ENCODE assay signal across 1 cellular context in genomic region chr20:33022733-33023438, GRCh38.
TF ChIP-seq lines count a peak whose summit lies in the region.

No MANE protein-coding gene starts in this region.

TF ChIP-seq in HepG2, 621 proteins besides CTCF, POLR2A, EP300 and RAD21 (continues in another document):
- TF ChIP-seq KLF6 (CRISPR knock-in tag; IDR thresholded peaks at IDR 0.05) = no peak
- no peak for TF ChIP-seq HDAC1 (CRISPR knock-in tag; IDR thresholded peaks at IDR 0.05)
- no peak for TF ChIP-seq ERF (CRISPR knock-in tag; IDR thresholded peaks at IDR 0.05)
- TF ChIP-seq, protein P1, sequence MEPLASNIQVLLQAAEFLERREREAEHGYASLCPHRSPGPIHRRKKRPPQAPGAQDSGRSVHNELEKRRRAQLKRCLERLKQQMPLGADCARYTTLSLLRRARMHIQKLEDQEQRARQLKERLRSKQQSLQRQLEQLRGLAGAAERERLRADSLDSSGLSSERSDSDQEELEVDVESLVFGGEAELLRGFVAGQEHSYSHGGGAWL (CRISPR knock-in tag; IDR thresholded peaks at IDR 0.05) = no peak
- TF ChIP-seq ZNF20 (CRISPR knock-in tag; IDR thresholded peaks at IDR 0.05) = 0 out of 2 replicates have a peak, but pooled peaks have one; percentile 28
- 0 out of 2 replicates have a peak, but pooled peaks have one; percentile 67 for TF ChIP-seq ZNF879 (CRISPR knock-in tag; IDR thresholded peaks at IDR 0.05)
- 0 out of 2 replicates have a peak, but pooled peaks have one; percentile 66 for TF ChIP-seq ZNF572 (CRISPR knock-in tag; IDR thresholded peaks at IDR 0.05)
- 0 out of 2 replicates have a peak, but pooled peaks have one; percentile 46 for TF ChIP-seq THAP7 (CRISPR knock-in tag; IDR thresholded peaks at IDR 0.05)
- TF ChIP-seq, protein P2, sequence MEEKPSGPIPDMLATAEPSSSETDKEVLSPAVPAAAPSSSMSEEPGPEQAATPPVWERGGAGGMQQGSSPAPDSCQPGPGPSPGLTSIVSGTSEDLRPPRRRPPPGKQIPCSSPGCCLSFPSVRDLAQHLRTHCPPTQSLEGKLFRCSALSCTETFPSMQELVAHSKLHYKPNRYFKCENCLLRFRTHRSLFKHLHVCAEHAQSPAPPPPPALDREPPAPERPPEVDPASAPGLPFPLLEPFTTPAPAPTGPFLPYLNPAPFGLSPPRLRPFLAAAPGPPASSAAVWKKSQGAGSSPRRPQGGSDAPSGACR (CRISPR knock-in tag; IDR thresholded peaks at IDR 0.05) = no peak
- TF ChIP-seq AKAP8 (CRISPR knock-in tag; IDR thresholded peaks at IDR 0.05) = peak; percentile 90
- TF ChIP-seq SSRP1 (CRISPR knock-in tag; IDR thresholded peaks at IDR 0.05) = no peak; the same call in 1 of the 2 replicates
- TF ChIP-seq, protein P3, sequence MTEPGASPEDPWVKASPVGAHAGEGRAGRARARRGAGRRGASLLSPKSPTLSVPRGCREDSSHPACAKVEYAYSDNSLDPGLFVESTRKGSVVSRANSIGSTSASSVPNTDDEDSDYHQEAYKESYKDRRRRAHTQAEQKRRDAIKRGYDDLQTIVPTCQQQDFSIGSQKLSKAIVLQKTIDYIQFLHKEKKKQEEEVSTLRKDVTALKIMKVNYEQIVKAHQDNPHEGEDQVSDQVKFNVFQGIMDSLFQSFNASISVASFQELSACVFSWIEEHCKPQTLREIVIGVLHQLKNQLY (CRISPR knock-in tag; IDR thresholded peaks at IDR 0.05) = no peak
- TF ChIP-seq UBTF (CRISPR knock-in tag; IDR thresholded peaks at IDR 0.05) = no peak
- TF ChIP-seq, protein P4, sequence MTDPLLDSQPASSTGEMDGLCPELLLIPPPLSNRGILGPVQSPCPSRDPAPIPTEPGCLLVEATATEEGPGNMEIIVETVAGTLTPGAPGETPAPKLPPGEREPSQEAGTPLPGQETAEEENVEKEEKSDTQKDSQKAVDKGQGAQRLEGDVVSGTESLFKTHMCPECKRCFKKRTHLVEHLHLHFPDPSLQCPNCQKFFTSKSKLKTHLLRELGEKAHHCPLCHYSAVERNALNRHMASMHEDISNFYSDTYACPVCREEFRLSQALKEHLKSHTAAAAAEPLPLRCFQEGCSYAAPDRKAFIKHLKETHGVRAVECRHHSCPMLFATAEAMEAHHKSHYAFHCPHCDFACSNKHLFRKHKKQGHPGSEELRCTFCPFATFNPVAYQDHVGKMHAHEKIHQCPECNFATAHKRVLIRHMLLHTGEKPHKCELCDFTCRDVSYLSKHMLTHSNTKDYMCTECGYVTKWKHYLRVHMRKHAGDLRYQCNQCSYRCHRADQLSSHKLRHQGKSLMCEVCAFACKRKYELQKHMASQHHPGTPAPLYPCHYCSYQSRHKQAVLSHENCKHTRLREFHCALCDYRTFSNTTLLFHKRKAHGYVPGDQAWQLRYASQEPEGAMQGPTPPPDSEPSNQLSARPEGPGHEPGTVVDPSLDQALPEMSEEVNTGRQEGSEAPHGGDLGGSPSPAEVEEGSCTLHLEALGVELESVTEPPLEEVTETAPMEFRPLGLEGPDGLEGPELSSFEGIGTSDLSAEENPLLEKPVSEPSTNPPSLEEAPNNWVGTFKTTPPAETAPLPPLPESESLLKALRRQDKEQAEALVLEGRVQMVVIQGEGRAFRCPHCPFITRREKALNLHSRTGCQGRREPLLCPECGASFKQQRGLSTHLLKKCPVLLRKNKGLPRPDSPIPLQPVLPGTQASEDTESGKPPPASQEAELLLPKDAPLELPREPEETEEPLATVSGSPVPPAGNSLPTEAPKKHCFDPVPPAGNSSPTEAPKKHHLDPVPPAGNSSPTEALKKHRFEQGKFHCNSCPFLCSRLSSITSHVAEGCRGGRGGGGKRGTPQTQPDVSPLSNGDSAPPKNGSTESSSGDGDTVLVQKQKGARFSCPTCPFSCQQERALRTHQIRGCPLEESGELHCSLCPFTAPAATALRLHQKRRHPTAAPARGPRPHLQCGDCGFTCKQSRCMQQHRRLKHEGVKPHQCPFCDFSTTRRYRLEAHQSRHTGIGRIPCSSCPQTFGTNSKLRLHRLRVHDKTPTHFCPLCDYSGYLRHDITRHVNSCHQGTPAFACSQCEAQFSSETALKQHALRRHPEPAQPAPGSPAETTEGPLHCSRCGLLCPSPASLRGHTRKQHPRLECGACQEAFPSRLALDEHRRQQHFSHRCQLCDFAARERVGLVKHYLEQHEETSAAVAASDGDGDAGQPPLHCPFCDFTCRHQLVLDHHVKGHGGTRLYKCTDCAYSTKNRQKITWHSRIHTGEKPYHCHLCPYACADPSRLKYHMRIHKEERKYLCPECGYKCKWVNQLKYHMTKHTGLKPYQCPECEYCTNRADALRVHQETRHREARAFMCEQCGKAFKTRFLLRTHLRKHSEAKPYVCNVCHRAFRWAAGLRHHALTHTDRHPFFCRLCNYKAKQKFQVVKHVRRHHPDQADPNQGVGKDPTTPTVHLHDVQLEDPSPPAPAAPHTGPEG (CRISPR knock-in tag; IDR thresholded peaks at IDR 0.05) = no peak
- TF ChIP-seq NCOA1 (CRISPR knock-in tag; IDR thresholded peaks at IDR 0.05) = no peak
- 0 out of 2 replicates have a peak, but pooled peaks have one; percentile 9 for TF ChIP-seq NFKB2 (CRISPR knock-in tag; IDR thresholded peaks at IDR 0.05; ENCODE audit: borderline replicate concordance)
- TF ChIP-seq RBM22 (optimal IDR thresholded peaks at IDR 0.05; ENCODE audit: low read length) = peak; percentile 91
- TF ChIP-seq MTF2 (CRISPR knock-in tag; IDR thresholded peaks at IDR 0.05; ENCODE audit: borderline replicate concordance) = no peak
- no peak for TF ChIP-seq ZNF10 (CRISPR knock-in tag; IDR thresholded peaks at IDR 0.05; ENCODE audit: borderline replicate concordance, low read depth)
- TF ChIP-seq ZNF431 (CRISPR knock-in tag; IDR thresholded peaks at IDR 0.05; ENCODE audit: borderline replicate concordance, low read depth) = no peak
- no peak for TF ChIP-seq ATF7-NPFF (CRISPR knock-in tag; IDR thresholded peaks at IDR 0.05; ENCODE audit: low read depth)
- TF ChIP-seq, protein P5, sequence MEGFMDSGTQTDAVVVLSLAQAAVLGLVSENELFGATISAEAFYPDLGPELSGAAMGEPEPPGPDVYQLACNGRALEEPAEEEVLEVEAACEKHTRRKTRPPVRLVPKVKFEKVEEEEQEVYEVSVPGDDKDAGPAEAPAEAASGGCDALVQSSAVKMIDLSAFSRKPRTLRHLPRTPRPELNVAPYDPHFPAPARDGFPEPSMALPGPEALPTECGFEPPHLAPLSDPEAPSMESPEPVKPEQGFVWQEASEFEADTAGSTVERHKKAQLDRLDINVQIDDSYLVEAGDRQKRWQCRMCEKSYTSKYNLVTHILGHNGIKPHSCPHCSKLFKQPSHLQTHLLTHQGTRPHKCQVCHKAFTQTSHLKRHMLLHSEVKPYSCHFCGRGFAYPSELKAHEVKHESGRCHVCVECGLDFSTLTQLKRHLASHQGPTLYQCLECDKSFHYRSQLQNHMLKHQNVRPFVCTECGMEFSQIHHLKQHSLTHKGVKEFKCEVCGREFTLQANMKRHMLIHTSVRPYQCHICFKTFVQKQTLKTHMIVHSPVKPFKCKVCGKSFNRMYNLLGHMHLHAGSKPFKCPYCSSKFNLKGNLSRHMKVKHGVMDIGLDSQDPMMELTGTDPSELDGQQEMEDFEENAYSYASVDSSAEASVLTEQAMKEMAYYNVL (CRISPR knock-in tag; IDR thresholded peaks at IDR 0.05; ENCODE audit: borderline replicate concordance) = no peak
- 0 out of 2 replicates have a peak, but pooled peaks have one; percentile 38 for TF ChIP-seq ZNF574 (CRISPR knock-in tag; IDR thresholded peaks at IDR 0.05)
- no peak for TF ChIP-seq HNRNPH1 (optimal IDR thresholded peaks at IDR 0.05; ENCODE audit: low read depth, low read length)
- TF ChIP-seq, protein P6, sequence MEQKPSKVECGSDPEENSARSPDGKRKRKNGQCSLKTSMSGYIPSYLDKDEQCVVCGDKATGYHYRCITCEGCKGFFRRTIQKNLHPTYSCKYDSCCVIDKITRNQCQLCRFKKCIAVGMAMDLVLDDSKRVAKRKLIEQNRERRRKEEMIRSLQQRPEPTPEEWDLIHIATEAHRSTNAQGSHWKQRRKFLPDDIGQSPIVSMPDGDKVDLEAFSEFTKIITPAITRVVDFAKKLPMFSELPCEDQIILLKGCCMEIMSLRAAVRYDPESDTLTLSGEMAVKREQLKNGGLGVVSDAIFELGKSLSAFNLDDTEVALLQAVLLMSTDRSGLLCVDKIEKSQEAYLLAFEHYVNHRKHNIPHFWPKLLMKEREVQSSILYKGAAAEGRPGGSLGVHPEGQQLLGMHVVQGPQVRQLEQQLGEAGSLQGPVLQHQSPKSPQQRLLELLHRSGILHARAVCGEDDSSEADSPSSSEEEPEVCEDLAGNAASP (CRISPR knock-in tag; IDR thresholded peaks at IDR 0.05; ENCODE audit: borderline replicate concordance) = no peak
- no peak for TF ChIP-seq ZSCAN12 (CRISPR knock-in tag; IDR thresholded peaks at IDR 0.05)
- no peak for TF ChIP-seq TMF1 (CRISPR knock-in tag; IDR thresholded peaks at IDR 0.05; ENCODE audit: low read depth)
- TF ChIP-seq ZNF598 (CRISPR knock-in tag; IDR thresholded peaks at IDR 0.05; ENCODE audit: borderline replicate concordance) = no peak
- TF ChIP-seq AGO2 (optimal IDR thresholded peaks at IDR 0.05; ENCODE audit: low read depth, low read length) = peak; percentile 85
- no peak for TF ChIP-seq PITX1 (CRISPR knock-in tag; IDR thresholded peaks at IDR 0.05)
- TF ChIP-seq MTF1 (CRISPR knock-in tag; IDR thresholded peaks at IDR 0.05) = no peak
- no peak for TF ChIP-seq MED13 (CRISPR knock-in tag; IDR thresholded peaks at IDR 0.05)
- no peak for TF ChIP-seq FOXP1 (IDR thresholded peaks at IDR 0.05)
- no peak for TF ChIP-seq FOXP1 (CRISPR knock-in tag; IDR thresholded peaks at IDR 0.05)
- 0 out of 2 replicates have a peak, but pooled peaks have one; percentile 18 for TF ChIP-seq KDM2A (CRISPR knock-in tag; IDR thresholded peaks at IDR 0.05; ENCODE audit: borderline replicate concordance, low read depth)
- TF ChIP-seq MEF2D (CRISPR knock-in tag; IDR thresholded peaks at IDR 0.05) = no peak
- 0 out of 2 replicates have a peak, but pooled peaks have one; percentile 23 for TF ChIP-seq FOXC1 (CRISPR knock-in tag; IDR thresholded peaks at IDR 0.05; ENCODE audit: borderline replicate concordance)
